Comparison of ENCODE assay signal across 10 cellular contexts in genomic region chr9:35650341-35651158, GRCh38. TPM values are rescaled to one million over a fixed set of nuclear protein-coding genes. Genes with fewer than 3 reads are reported as not detected.
DNase-seq lines count a peak whose midpoint lies in the region; ATAC-seq and TF ChIP-seq lines count a peak whose summit lies in the region.
"Had no signal": no experiment of that assay in that cellular context is flagged by ENCODE, and none has a peak within 500 bp of the region (broad histone marks: within the 10 kb centered on the region; RNA-seq: fewer than 3 reads in every experiment).

TSS of gene SIT1 (minus strand) at chr9:35650931. CDS start at chr9:35650853, 78 bp downstream.

- H3K4me1 ChIP-seq in lower lobe of right lung (peaks cover 42% of the 10 kb centered on the region), vagina (peaks cover 23% of the 10 kb centered on the region), mesendoderm (ENCODE audit: control insufficient read depth, low read depth, low read length) (no peaks in the 10 kb centered on the region)

- H2BK5ac ChIP-seq in mesendoderm (ENCODE audit: low read length): no peak within 1 kb of the TSS

- no peak within 1 kb of the TSS for H4K5ac ChIP-seq in mesendoderm (ENCODE audit: low read length)

- intact Hi-C loops in lower lobe of right lung (cut with DNase I): no loop called here
- intact Hi-C loops in vagina (cut with DNase I): loop anchor here (10.0 kb wide), 1 partner anchor 164 kb away; the partner anchor contains the start of genes HINT2 and SPAG8

- DNase-seq in stimulated activated CD4-positive, alpha-beta T cell treated with anti-CD3 and anti-CD28 coated beads, Interleukin-15, amount 100 ng/mL, for 24 hours: peak; percentile 68
- no peak for DNase-seq in stimulated activated CD4-positive, alpha-beta T cell treated with anti-CD3 and anti-CD28 coated beads, Interleukin-12 subunit alpha, Interleukin-12 subunit beta, amount 100 ng/mL, for 4 hours
- DNase-seq in lower lobe of right lung (no peak), vagina (ENCODE audit: extremely low spot score in 2 of 2) (no peak), activated gamma-delta T cell treated with Interleukin-2 at 50 U/mL for 16 hours (no peak), COLO668 (lab: John Stamatoyannopoulos, UW; ENCODE audit: unreplicated experiment) (no peak), mesendoderm (no peak)
- DNase-seq: activated gamma-delta T cell, NCI-H524 had no signal

- H3K36me3 ChIP-seq in lower lobe of right lung: no peaks in the 10 kb centered on the region
- no peaks in the 10 kb centered on the region for H3K36me3 ChIP-seq in vagina
- no peaks in the 10 kb centered on the region for H3K36me3 ChIP-seq in mesendoderm (ENCODE audit: control insufficient read depth, insufficient read depth, low read length)

- no peak within 1 kb of the TSS for H2BK120ac ChIP-seq in mesendoderm (ENCODE audit: low read depth, low read length)

- no peaks in the 10 kb centered on the region for H3K9me3 ChIP-seq in lower lobe of right lung
- no peaks in the 10 kb centered on the region for H3K9me3 ChIP-seq in vagina

- WGBS in mesendoderm (ENCODE audit: extremely low coverage, insufficient coverage, low lambda C conversion rate): no CpG with 5 or more reads among the region's 22 CpGs

- no peaks in the 10 kb centered on the region for H3K79me1 ChIP-seq in mesendoderm (ENCODE audit: low read length)

- no peak within 1 kb of the TSS for H3K56ac ChIP-seq in mesendoderm (ENCODE audit: low read length)

- POLR2A ChIA-PET in activated CD8-positive, alpha-beta memory T cell treated with anti-CD3 and anti-CD28 coated beads for 36 hours (lab: Charles Lee): interaction anchor here (0.6 to 2.2 kb wide), 7 partner anchors 8 to 571 kb away, joined by 3 to 17 read pairs (median 5); partner anchors contain the start of genes CCDC107, FANCG and RMRP

- H3K4me3 ChIP-seq in lower lobe of right lung (peak within 1 kb of the TSS; percentile 34), vagina (peak within 1 kb of the TSS; percentile 7 to 19), mesendoderm (ENCODE audit: low read length) (no peak within 1 kb of the TSS)

- TF ChIP-seq CTCF in lower lobe of right lung (IDR thresholded peaks at IDR 0.05) (no peak), vagina (IDR thresholded peaks at IDR 0.05) (no peak)

- H3K79me2 ChIP-seq in mesendoderm (ENCODE audit: control insufficient read depth, insufficient read depth, low read length): no peaks in the 10 kb centered on the region

- H3K9ac ChIP-seq in mesendoderm (ENCODE audit: low read length): no peak within 1 kb of the TSS

- TF ChIP-seq POLR2A in vagina (IDR thresholded peaks at IDR 0.05): no peak

- H3K4ac ChIP-seq in mesendoderm (ENCODE audit: low read depth, low read length): no peak within 1 kb of the TSS

- H3K27me3 ChIP-seq in lower lobe of right lung (ENCODE audit: low read depth) (no peaks in the 10 kb centered on the region), vagina (no peaks in the 10 kb centered on the region), mesendoderm (ENCODE audit: insufficient read depth, low read length, poor library complexity) (no peaks in the 10 kb centered on the region)

- H2BK15ac ChIP-seq in mesendoderm (replicated peaks; ENCODE audit: low read depth): no peak within 1 kb of the TSS

- no peak within 1 kb of the TSS for H3K4me2 ChIP-seq in mesendoderm (ENCODE audit: low read length)

- no peak within 1 kb of the TSS for H3K18ac ChIP-seq in mesendoderm (ENCODE audit: low read length)

- CTCF ChIA-PET in activated CD8-positive, alpha-beta memory T cell treated with anti-CD3 and anti-CD28 coated beads for 36 hours (lab: Charles Lee): interaction anchor here (0.8 to 1.5 kb wide), 5 partner anchors 14 to 82 kb away, joined by 3 to 9 read pairs (median 4); partner anchors contain the start of genes ARHGEF39, CREB3 and TLN1

- H3K27ac ChIP-seq in lower lobe of right lung (peak within 1 kb of the TSS; percentile 49), vagina (peak within 1 kb of the TSS; percentile 56), mesendoderm (ENCODE audit: low read depth, low read length) (no peak within 1 kb of the TSS)

- H3K23ac ChIP-seq in mesendoderm (ENCODE audit: low read length): no peak within 1 kb of the TSS

- no peak for ATAC-seq in lower lobe of right lung

- no peak within 1 kb of the TSS for H2AK5ac ChIP-seq in mesendoderm (ENCODE audit: low read length)

- no peak within 1 kb of the TSS for H4K8ac ChIP-seq in mesendoderm (ENCODE audit: low read depth, low read length)

RNA-seq across cellular contexts. Expression of gene SIT1, which starts in this region (rescaled TPM):
- 10 to 100 TPM; 62.0 to 63.7 TPM for total RNA-seq in activated CD8-positive, alpha-beta memory T cell treated with anti-CD3 and anti-CD28 coated beads for 36 hours
- total RNA-seq in lower lobe of right lung (1.5 TPM), vagina (2.5 TPM)
- polyA plus RNA-seq in mesendoderm (2013, experiment 1 of 2): 0.87 TPM
- polyA plus RNA-seq in mesendoderm (2013, experiment 2 of 2): 0.91 TPM

Comparison
In these comparisons a context has a peak if more than half of its experiments do, and no peak if none do; other contexts are left out.
1. RNA of gene SIT1 (total RNA-seq): 62.0 to 63.7 TPM in activated CD8-positive, alpha-beta memory T cell treated with anti-CD3 and anti-CD28 coated beads for 36 hours; 2.5 TPM in vagina (single experiment) and 1.5 TPM in lower lobe of right lung (single experiment); every median in the first group is over 10 times any median in the second.